8 cellular contexts compared by ENCODE assay signal in genomic region chr11:45899086-45899447, GRCh38. TPM values are rescaled to one million over a fixed set of nuclear protein-coding genes. Genes with fewer than 3 reads are reported as not detected.
DNase-seq lines count a peak whose midpoint lies in the region; ATAC-seq and TF ChIP-seq lines count a peak whose summit lies in the region.

No MANE protein-coding gene starts in this region.

- H3K27ac Mint-ChIP-seq in CD4-positive, alpha-beta T cell = no peak overlapping the region

- no peak for DNase-seq in CD4-positive, alpha-beta T cell
- no peak for DNase-seq in Panc1 (ENCODE audit: low read depth, low spot score)
- no peak for DNase-seq in esophagus squamous epithelium (lab: John Stamatoyannopoulos, UW)
- no peak for DNase-seq in retinal pigment epithelial cell (ENCODE audit: low read depth)
- no peak for DNase-seq in A172 (ENCODE audit: low spot score)
- DNase-seq in cortex of kidney (lab: John Stamatoyannopoulos, UW) = no peak
- DNase-seq in NK-92 treated with Interleukin-12 subunit alpha and Interleukin-12 subunit beta, amount 100 ng/mL, for 24 hours (lab: John Stamatoyannopoulos, UW) = no peak

- CTCF ChIA-PET in CD4-positive, alpha-beta T cell (lab: Charles Lee) = no interaction called here
- CTCF ChIA-PET in Panc1 (lab: Charles Lee) = no interaction called here

- 0% methylated on average over 1 of the region's 3 CpGs; no CpG with 5 or more reads in 1 of the 2 donors for WGBS in esophagus squamous epithelium, 2 donors

- H3K4me3 ChIP-seq in Panc1 (ENCODE audit: low read depth in 2 of 2, low read length in 2 of 2) (peak overlapping the region; percentile 53 to 59), esophagus squamous epithelium (peak overlapping the region in 3 of 4 donors; percentile 50 to 66 (median 60)), retinal pigment epithelial cell (ENCODE audit: low read length) (peak overlapping the region; percentile 47)

- no peaks in the 10 kb centered on the region for H3K36me3 Mint-ChIP-seq in CD4-positive, alpha-beta T cell (ENCODE audit: low read depth)

- H3K4me1 ChIP-seq in Panc1 (ENCODE audit: control insufficient read depth, insufficient read depth, low read length) = peaks cover 6% of the 10 kb centered on the region; the same call in 1 of the 2 replicates
- H3K4me1 ChIP-seq in esophagus squamous epithelium = peaks cover 14 to 28% (median 16%) of the 10 kb centered on the region in 3 donors

- in situ Hi-C loops in Panc1 (cut with HindIII; ENCODE audit: low pct_unique_long_range_greater_than_20kb, low sequenced_read_pairs) = no loop called here

- TF ChIP-seq CTCF in CD4-positive, alpha-beta T cell (IDR thresholded peaks at IDR 0.05) = no peak
- TF ChIP-seq CTCF in Panc1 (IDR thresholded peaks at IDR 0.05) (no peak), esophagus squamous epithelium (IDR thresholded peaks at IDR 0.05) (no peak), retinal pigment epithelial cell (conservative IDR thresholded peaks at IDR 0.05; ENCODE audit: low read depth, low read length) (no peak)

- peaks cover 59% of the 10 kb centered on the region for H3K27me3 ChIP-seq in CD4-positive, alpha-beta T cell (ENCODE audit: control insufficient read depth, insufficient read depth, low read length)
- no peaks in the 10 kb centered on the region for H3K27me3 ChIP-seq in Panc1 (ENCODE audit: control insufficient read depth, insufficient read depth, low read length)
- H3K27me3 ChIP-seq in esophagus squamous epithelium = peaks cover 0 to 64% (median 0%) of the 10 kb centered on the region in 4 donors

- H3K27me3 Mint-ChIP-seq in CD4-positive, alpha-beta T cell = peaks cover 59% of the 10 kb centered on the region

- intact Hi-C loops in CD4-positive, alpha-beta T cell (cut with DNase I, micrococcal nuclease) = no loop called here
- intact Hi-C loops in Panc1 (cut with micrococcal nuclease; ENCODE audit: unreplicated experiment) (no loop called here), esophagus squamous epithelium (cut with DNase I) (no loop called here)

- H3K4me1 Mint-ChIP-seq in CD4-positive, alpha-beta T cell (ENCODE audit: low read depth) = peaks cover 13% of the 10 kb centered on the region

- H3K9me3 ChIP-seq in CD4-positive, alpha-beta T cell (ENCODE audit: control insufficient read depth, low read length) = no peaks in the 10 kb centered on the region
- H3K9me3 ChIP-seq in Panc1 (ENCODE audit: control insufficient read depth, insufficient read depth, low read depth, low read length) (no peaks in the 10 kb centered on the region), esophagus squamous epithelium (no peaks in the 10 kb centered on the region)

- H3K4me3 Mint-ChIP-seq in CD4-positive, alpha-beta T cell = peak overlapping the region; percentile 45

- ATAC-seq in CD4-positive, alpha-beta T cell (ENCODE audit: poor library complexity) = no peak
- ATAC-seq in Panc1 (no peak), GM19397 (IDR thresholded peaks at IDR 0.05; ENCODE audit: unreplicated experiment) (no peak)

- H3K36me3 ChIP-seq in Panc1 (ENCODE audit: control insufficient read depth, insufficient read depth, low read length) = no peaks in the 10 kb centered on the region
- no peaks in the 10 kb centered on the region for H3K36me3 ChIP-seq in esophagus squamous epithelium

- BruUV-seq in Panc1 (replicated peaks; lab: Mats Ljungman, UMichigan) = no TSS peak

- no peaks in the 10 kb centered on the region for H3K9me3 Mint-ChIP-seq in CD4-positive, alpha-beta T cell

- TF ChIP-seq POLR2A in esophagus squamous epithelium (IDR thresholded peaks at IDR 0.05) = no peak

- H3K27ac ChIP-seq in CD4-positive, alpha-beta T cell (ENCODE audit: low read depth, low read length) = no peak overlapping the region
- H3K27ac ChIP-seq in Panc1 (ENCODE audit: low read length) = no peak overlapping the region
- peak overlapping the region in 1 of 4 donors; percentile 76 for H3K27ac ChIP-seq in esophagus squamous epithelium

- POLR2A ChIA-PET in CD4-positive, alpha-beta T cell (lab: Charles Lee) = interaction anchor here (0.9 to 1.9 kb wide), 2 partner anchors 19 to 52 kb away, joined by 3 to 10 read pairs; partner anchors contain the start of genes CRY2 and PEX16
- POLR2A ChIA-PET in Panc1 (lab: Charles Lee) = no interaction called here

RNA-seq across cellular contexts. Expression of gene FREY1, which starts 8.0 kb away (rescaled TPM):
- 1 to 10 TPM; 5.7 to 6.0 TPM for total RNA-seq in CD4-positive, alpha-beta T cell
- total RNA-seq in Panc1 (2021; ENCODE audit: unreplicated experiment) (1.4 TPM), esophagus squamous epithelium (1 to 10 TPM in 2 of 4 donors, under 1 TPM in 1, not detected in 1; 0.57 to 2.1 (median 1.2) TPM)
- polyA plus RNA-seq in Panc1 (2012; ENCODE audit: insufficient read length) = not detected
- 0.24 and 0.26 TPM in 2 replicates for total RNA-seq in A172 (2014; rRNA removed; shearing (Covaris generic))

RNA-seq across cellular contexts. Expression of gene MAPK8IP1, which starts 13.6 kb away (rescaled TPM):
- total RNA-seq in CD4-positive, alpha-beta T cell = 1 to 10 TPM; 2.3 to 2.4 TPM
- 12.7 TPM for total RNA-seq in Panc1 (2021; ENCODE audit: unreplicated experiment)
- polyA plus RNA-seq in Panc1 (2012; ENCODE audit: insufficient read length) = 17.7 TPM
- total RNA-seq in esophagus squamous epithelium = 1 to 10 TPM in 3 of 4 donors, under 1 TPM in 1; 0.57 to 4.0 (median 1.3) TPM
- 24.0 and 24.2 TPM in 2 replicates for total RNA-seq in A172 (2014; rRNA removed; shearing (Covaris generic))

RNA-seq across cellular contexts. Expression of gene PEX16, which starts 18.6 kb away (rescaled TPM):
- total RNA-seq in CD4-positive, alpha-beta T cell = 10 to 100 TPM; 56.3 to 62.0 TPM
- total RNA-seq in Panc1 (2021; ENCODE audit: unreplicated experiment) (37.5 TPM), esophagus squamous epithelium (10 to 100 TPM; 18.3 to 25.5 (median 22.1) TPM)
- polyA plus RNA-seq in Panc1 (2012; ENCODE audit: insufficient read length) = 56.2 TPM
- 37.7 and 48.0 TPM in 2 replicates for total RNA-seq in A172 (2014; rRNA removed; shearing (Covaris generic))

RNA-seq across cellular contexts. Expression of gene LARGE2, which starts 23.4 kb away (rescaled TPM):
- total RNA-seq in CD4-positive, alpha-beta T cell = 1 to 10 TPM; 2.7 to 3.5 TPM
- 1.4 TPM for total RNA-seq in Panc1 (2021; ENCODE audit: unreplicated experiment)
- polyA plus RNA-seq in Panc1 (2012; ENCODE audit: insufficient read length) = 3.7 TPM
- 10 to 100 TPM; 12.4 to 18.3 (median 15.5) TPM for total RNA-seq in esophagus squamous epithelium
- total RNA-seq in A172 (2014; rRNA removed; shearing (Covaris generic)) = not detected in 2 replicates

RNA-seq across cellular contexts. Expression of gene CRY2, which starts 51.8 kb away (rescaled TPM):
- 100 to 1,000 TPM; 248 TPM for total RNA-seq in CD4-positive, alpha-beta T cell
- total RNA-seq in Panc1 (2021; ENCODE audit: unreplicated experiment) = 14.6 TPM
- 7.2 TPM for polyA plus RNA-seq in Panc1 (2012; ENCODE audit: insufficient read length)
- 10 to 100 TPM in 3 of 4 donors, 1 to 10 TPM in 1; 5.6 to 21.0 (median 13.4) TPM for total RNA-seq in esophagus squamous epithelium
- 7.4 and 8.1 TPM in 2 replicates for total RNA-seq in A172 (2014; rRNA removed; shearing (Covaris generic))
